In genomic region chr20:36386236-36386635, GRCh38 we compare ENCODE assay signal across 7 cellular contexts.
"Had no signal": no experiment of that assay in that cellular context is flagged by ENCODE, and none has a peak within 500 bp of the region (broad histone marks: within the 10 kb centered on the region; RNA-seq: fewer than 3 reads in every experiment).

No MANE protein-coding gene starts in this region.

- H3K4me3 Mint-ChIP-seq: IgD-negative memory B cell had no signal

- H3K4me3 ChIP-seq: K562 had no signal

- H3K4me1 Mint-ChIP-seq: IgD-negative memory B cell had no signal

- FAIRE-seq: HTR-8/SVneo, K562 had no signal

- H3K27ac ChIP-seq: HL-60 had no signal

- H3K27ac Mint-ChIP-seq: IgD-negative memory B cell had no signal

- DNase-seq: IMR-90, KBM-7, KG1 had no signal

- ATAC-seq: K562 had no signal
